ENCODE assay signal across 16 cellular contexts in genomic region chr17:17110520-17110919, GRCh38.
DNase-seq lines count a peak whose midpoint lies in the region; ATAC-seq and TF ChIP-seq lines count a peak whose summit lies in the region.
"Had no signal": no experiment of that assay in that cellular context is flagged by ENCODE, and none has a peak within 500 bp of the region (broad histone marks: within the 10 kb centered on the region; RNA-seq: fewer than 3 reads in every experiment).

No MANE protein-coding gene starts in this region.

- peak; percentile 63 for ATAC-seq in effector memory CD8-positive, alpha-beta T cell (replicated peaks)
- ATAC-seq in GM21423 (IDR thresholded peaks at IDR 0.05; ENCODE audit: unreplicated experiment) (no peak), WTC11 (no peak)

- no peak overlapping the region for H3K23ac ChIP-seq in neuronal stem cell (ENCODE audit: low read depth, low read length, poor library complexity)

- H3K36me3 Mint-ChIP-seq in IgD-negative memory B cell, result peaks cover 2% of the 10 kb centered on the region
- H3K36me3 Mint-ChIP-seq in effector memory CD8-positive, alpha-beta T cell (ENCODE audit: insufficient read depth), result peaks cover 14% of the 10 kb centered on the region
- H3K36me3 Mint-ChIP-seq in WTC11, result no peaks in the 10 kb centered on the region

- CTCF ChIA-PET in WTC11 (lab: Charles Lee), result interaction anchor here (2.4 kb wide), 1 partner anchor 31 kb away, joined by 9 read pairs; no protein-coding TSS in a partner anchor

- no peaks in the 10 kb centered on the region for H3K9me3 Mint-ChIP-seq in IgD-negative memory B cell
- no peaks in the 10 kb centered on the region for H3K9me3 Mint-ChIP-seq in effector memory CD8-positive, alpha-beta T cell
- H3K9me3 Mint-ChIP-seq in WTC11, result no peaks in the 10 kb centered on the region
- H3K9me3 Mint-ChIP-seq: activated T-cell treated with anti-CD3 and anti-CD28 coated beads, Interleukin-2, amount 50 U/mL, for 4 hours had no signal

- H3K18ac ChIP-seq in neuronal stem cell (ENCODE audit: low read length), result no peak overlapping the region

- no peak overlapping the region for H3K4ac ChIP-seq in neuronal stem cell (ENCODE audit: low read length)

- 0 out of 2 replicates have a peak overlapping the region, but pooled peaks have one; percentile 0 for H3K9ac ChIP-seq in BLaER1
- no peak overlapping the region for H3K9ac ChIP-seq in neuronal stem cell (ENCODE audit: low read depth, low read length, poor library complexity)

- no peak overlapping the region for H2AFZ ChIP-seq in neuronal stem cell (ENCODE audit: low read length)

- peak overlapping the region; percentile 70 for H4K8ac ChIP-seq in neuronal stem cell (ENCODE audit: low read depth, low read length)

- H3K27ac ChIP-seq in BLaER1 (peak overlapping the region; percentile 81; the same call in 1 of the 2 replicates), neuronal stem cell (replicated peaks; ENCODE audit: low read length) (no peak overlapping the region)

- no peak overlapping the region for H2BK15ac ChIP-seq in neuronal stem cell (ENCODE audit: low read length)

- H3K36me3 ChIP-seq in BLaER1 (peaks cover 20% of the 10 kb centered on the region), neuronal stem cell (replicated peaks in 1 of 2; ENCODE audit: control insufficient read depth in 2 of 2, insufficient read depth in 2 of 2, low read length in 2 of 2) (peaks cover 0 to 16% of the 10 kb centered on the region in 2 donors)
- H3K36me3 ChIP-seq: MG63 had no signal

- H3K4me3 Mint-ChIP-seq in IgD-negative memory B cell (peak overlapping the region in 2 of 4 donors; percentile 90 to 92), WTC11 (no peak overlapping the region)
- peak overlapping the region; percentile 48 to 63 for H3K4me3 Mint-ChIP-seq in effector memory CD8-positive, alpha-beta T cell
- H3K4me3 Mint-ChIP-seq: activated CD4-positive, alpha-beta T cell treated with anti-CD3 and anti-CD28 coated beads for 36 hours had no signal

- H3K79me1 ChIP-seq in neuronal stem cell (ENCODE audit: low read depth, low read length), result peaks cover 10% of the 10 kb centered on the region

- no peaks in the 10 kb centered on the region for H3K9me3 ChIP-seq in BLaER1
- peaks cover 0 to 4% of the 10 kb centered on the region in 2 donors for H3K9me3 ChIP-seq in neuronal stem cell (replicated peaks in 1 of 2; ENCODE audit: control insufficient read depth in 2 of 2, insufficient read depth in 1 of 2, low read depth in 1 of 2, low read length in 2 of 2)
- H3K9me3 ChIP-seq: MG63 had no signal

- WGBS in neuronal stem cell (ENCODE audit: extremely low coverage in 2 of 2, insufficient read length in 2 of 2, insufficient replicate concordance in 1 of 2), 2 donors, result no CpG with 5 or more reads among the region's 5 CpGs

- H2BK5ac ChIP-seq in neuronal stem cell (ENCODE audit: low read length), result no peak overlapping the region

- H2AK5ac ChIP-seq in neuronal stem cell (ENCODE audit: low read depth, low read length), result no peak overlapping the region

- H3K4me1 ChIP-seq in BLaER1 (peaks cover 100% of the 10 kb centered on the region), neuronal stem cell (ENCODE audit: control insufficient read depth in 2 of 2, insufficient read depth in 1 of 2, low read depth in 1 of 2, low read length in 2 of 2) (peaks cover 0 to 12% of the 10 kb centered on the region in 2 donors)

- no peak for TF ChIP-seq CTCF in WTC11 (IDR thresholded peaks at IDR 0.05)

- H2BK120ac ChIP-seq in neuronal stem cell (ENCODE audit: low read depth, low read length), result no peak overlapping the region

- POLR2A ChIA-PET in WTC11 (lab: Charles Lee), result no interaction called here

- H3K4me2 ChIP-seq in BLaER1 (peak overlapping the region; percentile 87), neuronal stem cell (ENCODE audit: insufficient read depth, low read length, poor library complexity, severe bottlenecking) (no peak overlapping the region)

- H2BK12ac ChIP-seq in neuronal stem cell (ENCODE audit: low read length), result no peak overlapping the region

- H4K20me1 ChIP-seq in BLaER1, result peaks cover 100% of the 10 kb centered on the region

- H4K91ac ChIP-seq in neuronal stem cell (ENCODE audit: low read depth, low read length, poor library complexity), result no peak overlapping the region

- H3K27me3 ChIP-seq in BLaER1, result no peaks in the 10 kb centered on the region
- no peaks in the 10 kb centered on the region for H3K27me3 ChIP-seq in neuronal stem cell (ENCODE audit: control insufficient read depth in 3 of 3, insufficient read depth in 3 of 3, low read depth in 1 of 3, low read length in 3 of 3)
- H3K27me3 ChIP-seq: MG63 had no signal

- DNase-seq in effector memory CD8-positive, alpha-beta T cell, result peak in 1 of 3 experiments; percentile 13
- DNase-seq in neuronal stem cell (ENCODE audit: low spot score) (no peak), NCI-H345 treated with DMSO at 0.1 percent for 48 hours (lab: John Stamatoyannopoulos, UW; ENCODE audit: unreplicated experiment) (no peak), WTC11 (ENCODE audit: low spot score) (no peak)
- no peak for DNase-seq in activated effector memory CD4-positive, alpha-beta T cell treated with Interleukin-2 at 50 U/mL for 16 hours
- DNase-seq: activated CD4-positive, alpha-beta T cell treated with anti-CD3 and anti-CD28 coated beads for 36 hours; activated T-cell treated with anti-CD3 and anti-CD28 coated beads, Interleukin-2, amount 50 U/mL, for 4 hours; GF-D8; MG63; NCI-H1694 treated with DMSO at 0.1 percent for 48 hours; NCI-H446 treated with DMSO at 0.1 percent for 48 hours; stimulated activated naive CD4-positive, alpha-beta T cell treated with Interleukin-2 at 50 U/mL for 16 hours had no signal

- H3K4me3 ChIP-seq in BLaER1 (no peak overlapping the region), neuronal stem cell (ENCODE audit: low read length in 2 of 2) (no peak overlapping the region)
- H3K4me3 ChIP-seq: MG63 had no signal

- H3K27ac Mint-ChIP-seq in IgD-negative memory B cell (peak overlapping the region in 2 of 3 donors; percentile 3 to 91), WTC11 (no peak overlapping the region)
- peak overlapping the region; percentile 86 to 92 for H3K27ac Mint-ChIP-seq in effector memory CD8-positive, alpha-beta T cell

- H3K4me1 Mint-ChIP-seq in IgD-negative memory B cell (peaks cover 42 to 61% (median 48%) of the 10 kb centered on the region in 3 donors), WTC11 (peaks cover 19% of the 10 kb centered on the region)
- H3K4me1 Mint-ChIP-seq in effector memory CD8-positive, alpha-beta T cell (ENCODE audit: low read depth in 2 of 2), result peaks cover 70 to 71% of the 10 kb centered on the region in 2 donors

- no peaks in the 10 kb centered on the region for H3K27me3 Mint-ChIP-seq in IgD-negative memory B cell
- H3K27me3 Mint-ChIP-seq in effector memory CD8-positive, alpha-beta T cell, result no peaks in the 10 kb centered on the region
- H3K27me3 Mint-ChIP-seq in WTC11 (ENCODE audit: low read depth), result no peaks in the 10 kb centered on the region
- H3K27me3 Mint-ChIP-seq: activated CD4-positive, alpha-beta T cell treated with anti-CD3 and anti-CD28 coated beads for 36 hours; progenitor cell of endocrine pancreas had no signal

- no peak overlapping the region for H3K14ac ChIP-seq in neuronal stem cell (ENCODE audit: low read length)

TF ChIP-seq in WTC11, 78 proteins besides CTCF, POLR2A, EP300 and RAD21:
- TF ChIP-seq ZNF317 (CRISPR knock-in tag; IDR thresholded peaks at IDR 0.05; ENCODE audit: borderline replicate concordance, low read depth) (no peak), CBFB (CRISPR knock-in tag; IDR thresholded peaks at IDR 0.05; ENCODE audit: low read depth) (no peak), GTF2I (CRISPR knock-in tag; conservative IDR thresholded peaks at IDR 0.05) (no peak), ZNF263 (CRISPR knock-in tag; IDR thresholded peaks at IDR 0.05; ENCODE audit: low read depth) (no peak), ZBTB43 (CRISPR knock-in tag; IDR thresholded peaks at IDR 0.05) (no peak), CREM (CRISPR knock-in tag; IDR thresholded peaks at IDR 0.05) (no peak), ZNF219 (CRISPR knock-in tag; IDR thresholded peaks at IDR 0.05; ENCODE audit: borderline replicate concordance) (no peak), KAT7 (CRISPR knock-in tag; IDR thresholded peaks at IDR 0.05; ENCODE audit: borderline replicate concordance) (no peak), ZNF671 (CRISPR knock-in tag; IDR thresholded peaks at IDR 0.05) (no peak), ZBTB21 (CRISPR knock-in tag; IDR thresholded peaks at IDR 0.05; ENCODE audit: borderline replicate concordance) (no peak), JUN (CRISPR knock-in tag; IDR thresholded peaks at IDR 0.05) (no peak), CREB1 (CRISPR knock-in tag; IDR thresholded peaks at IDR 0.05) (no peak)
